In genomic region chr6:119173249-119174084, GRCh38 we compare ENCODE assay signal across 23 cellular contexts.
DNase-seq lines count a peak whose midpoint lies in the region; ATAC-seq and TF ChIP-seq lines count a peak whose summit lies in the region.
"Had no signal": no experiment of that assay in that cellular context is flagged by ENCODE, and none has a peak within 500 bp of the region (broad histone marks: within the 10 kb centered on the region; RNA-seq: fewer than 3 reads in every experiment).

No MANE protein-coding gene starts in this region.

- H3K9me3 ChIP-seq in cardiac muscle cell (ENCODE audit: low read depth) (no peaks in the 10 kb centered on the region), upper lobe of left lung (no peaks in the 10 kb centered on the region)
- H3K9me3 ChIP-seq: ascending aorta, tibial artery had no signal

- H3K27me3 ChIP-seq in cardiac muscle cell (no peaks in the 10 kb centered on the region), upper lobe of left lung (no peaks in the 10 kb centered on the region)
- H3K27me3 ChIP-seq: ascending aorta, tibial artery had no signal

- H3K4me1 ChIP-seq in cardiac muscle cell (ENCODE audit: low read depth) (peaks cover 49% of the 10 kb centered on the region), upper lobe of left lung (peaks cover 0 to 21% (median 5%) of the 10 kb centered on the region in 4 donors)

- TF ChIP-seq CTCF in cardiac muscle cell (IDR thresholded peaks at IDR 0.05; ENCODE audit: low read depth, low read length) (no peak), upper lobe of left lung (IDR thresholded peaks at IDR 0.05) (no peak)

- TF ChIP-seq EP300 in upper lobe of left lung (IDR thresholded peaks at IDR 0.05) = no peak

- H3K27ac ChIP-seq in cardiac muscle cell (peak overlapping the region; percentile 53), upper lobe of left lung (no peak overlapping the region), caudate nucleus (ENCODE audit: low read depth, low read length) (no peak overlapping the region)
- H3K27ac ChIP-seq: ascending aorta, epithelial cell of prostate, tibial artery had no signal

- intact Hi-C loops in left cardiac atrium (cut with DNase I) = no loop called here

- H3K36me3 ChIP-seq in cardiac muscle cell (no peaks in the 10 kb centered on the region), upper lobe of left lung (no peaks in the 10 kb centered on the region)
- H3K36me3 ChIP-seq: ascending aorta, tibial artery had no signal

- WGBS in upper lobe of left lung, 2 donors = 58 to 60% methylated on average over 6 of the region's 6 CpGs

- ATAC-seq in left cardiac atrium (no peak), left lobe of liver (peak; percentile 25), upper lobe of left lung (ENCODE audit: low FRiP score in 2 of 2) (peak; percentile 38 to 46)
- ATAC-seq: activated CD8-positive, alpha-beta memory T cell treated with anti-CD3 and anti-CD28 coated beads, Interleukin-2, amount 10 ng/mL, durations not matched to agents 7 days and 5 days; Panc1 had no signal

- TF ChIP-seq POLR2A in upper lobe of left lung (IDR thresholded peaks at IDR 0.05) = no peak

- DNase-seq in cardiac muscle cell (ENCODE audit: low read depth in 1 of 2, low spot score in 1 of 2) (peak in 1 of 2 donors; percentile 28), left cardiac atrium (no peak), NCI-H510A (lab: John Stamatoyannopoulos, UW) (peak; percentile 4), left lobe of liver (ENCODE audit: low spot score) (no peak), upper lobe of left lung (no peak), caudate nucleus (lab: John Stamatoyannopoulos, UW) (no peak), HPDE6-E6E7 (ENCODE audit: extremely low spot score) (no peak)
- DNase-seq in stimulated activated CD4-positive, alpha-beta T cell treated with anti-CD3 and anti-CD28 coated beads, Interleukin-2, amount 100 ng/mL, for 24 hours = no peak
- DNase-seq: activated CD4-positive, alpha-beta T cell treated with anti-CD3 and anti-CD28 coated beads, Interleukin-2, amount 10 ng/mL, durations not matched to agents 24 days and 14 days; activated CD8-positive, alpha-beta memory T cell treated with anti-CD3 and anti-CD28 coated beads, Interleukin-2, amount 10 ng/mL, durations not matched to agents 7 days and 5 days; cerebellar nuclear complex; DND-41; islet precursor cell; Karpas-422; NCI-H187 treated with DMSO at 0.1 percent for 48 hours; NCI-H345; nucleus accumbens; SIG-M5; stimulated activated CD4-positive, alpha-beta T cell treated with anti-CD3 and anti-CD28 coated beads, Interleukin-4, amount 100 ng/mL, for 4 hours; tibial artery had no signal

- H3K4me3 ChIP-seq in cardiac muscle cell (no peak overlapping the region), upper lobe of left lung (no peak overlapping the region)
- H3K4me3 ChIP-seq: ascending aorta, tibial artery had no signal

Comparison
In these comparisons a context has a peak if more than half of its experiments do, and no peak if none do; other contexts are left out.
1. ATAC-seq: peak in left lobe of liver (single experiment) and upper lobe of left lung (2 of 2); none in left cardiac atrium (0 of 2).